Comparison of ENCODE assay signal across 11 cellular contexts in genomic region chr2:79054765-79055164, GRCh38. TPM values are rescaled to one million over a fixed set of nuclear protein-coding genes. Genes with fewer than 3 reads are reported as not detected.
"Had no signal": no experiment of that assay in that cellular context is flagged by ENCODE, and none has a peak within 500 bp of the region (broad histone marks: within the 10 kb centered on the region; RNA-seq: fewer than 3 reads in every experiment).

No MANE protein-coding gene starts in this region.

RNA-seq across cellular contexts. Expression of gene REG3G, which starts 29.3 kb away (rescaled TPM):
- total RNA-seq: activated CD4-positive, alpha-beta memory T cell treated with anti-CD3 and anti-CD28 coated beads, Interleukin-2, amount 10 ng/mL, durations not matched to agents 7 days and 5 days; activated CD4-positive, alpha-beta T cell treated with anti-CD3 and anti-CD28 coated beads for 36 hours; activated CD4-positive, alpha-beta T cell treated with anti-CD3 and anti-CD28 coated beads, Interleukin-2, amount 10 ng/mL, durations not matched to agents 7 days and 5 days; activated CD8-positive, alpha-beta memory T cell treated with anti-CD3 and anti-CD28 coated beads, Interleukin-2, amount 10 ng/mL, durations not matched to agents 7 days and 5 days; activated CD8-positive, alpha-beta T cell treated with anti-CD3 and anti-CD28 coated beads, Interleukin-2, amount 10 ng/mL, durations not matched to agents 7 days and 5 days; activated naive CD8-positive, alpha-beta T cell treated with anti-CD3 and anti-CD28 coated beads, Interleukin-2, amount 10 ng/mL, durations not matched to agents 7 days and 5 days; activated T-helper 2 cell treated with anti-CD3 and anti-CD28 coated beads, Interferon-gamma antibody, Interleukin-2, Interleukin-4, amounts not matched to agents 10 μg/mL and 5 μg/mL and 100 μg/mL, durations not matched to agents 14 hours and 24 hours and 36 hours; ascending aorta; bronchial epithelial cell; cardiac muscle cell; chondrocyte had no signal
- polyA plus RNA-seq: cardiac muscle cell had no signal

RNA-seq across cellular contexts. Expression of gene REG1B, which starts 33.0 kb away (rescaled TPM):
- total RNA-seq: activated CD4-positive, alpha-beta memory T cell treated with anti-CD3 and anti-CD28 coated beads, Interleukin-2, amount 10 ng/mL, durations not matched to agents 7 days and 5 days; activated CD4-positive, alpha-beta T cell treated with anti-CD3 and anti-CD28 coated beads for 36 hours; activated CD4-positive, alpha-beta T cell treated with anti-CD3 and anti-CD28 coated beads, Interleukin-2, amount 10 ng/mL, durations not matched to agents 7 days and 5 days; activated CD8-positive, alpha-beta memory T cell treated with anti-CD3 and anti-CD28 coated beads, Interleukin-2, amount 10 ng/mL, durations not matched to agents 7 days and 5 days; activated CD8-positive, alpha-beta T cell treated with anti-CD3 and anti-CD28 coated beads, Interleukin-2, amount 10 ng/mL, durations not matched to agents 7 days and 5 days; activated naive CD8-positive, alpha-beta T cell treated with anti-CD3 and anti-CD28 coated beads, Interleukin-2, amount 10 ng/mL, durations not matched to agents 7 days and 5 days; activated T-helper 2 cell treated with anti-CD3 and anti-CD28 coated beads, Interferon-gamma antibody, Interleukin-2, Interleukin-4, amounts not matched to agents 10 μg/mL and 5 μg/mL and 100 μg/mL, durations not matched to agents 14 hours and 24 hours and 36 hours; ascending aorta; bronchial epithelial cell; cardiac muscle cell; chondrocyte had no signal
- polyA plus RNA-seq: cardiac muscle cell had no signal
